12 cellular contexts compared by ENCODE assay signal in genomic region chrX:119672252-119672825, GRCh38. TPM values are rescaled to one million over a fixed set of nuclear protein-coding genes. Genes with fewer than 3 reads are reported as not detected.
A peak's percentile ranks its signal among the peaks of the same experiment; 100 is the strongest.
DNase-seq lines count a peak whose midpoint lies in the region; ATAC-seq and TF ChIP-seq lines count a peak whose summit lies in the region.
"Had no signal": no experiment of that assay in that cellular context is flagged by ENCODE, and none has a peak within 500 bp of the region (broad histone marks: within the 10 kb centered on the region; RNA-seq: fewer than 3 reads in every experiment).

No MANE protein-coding gene starts in this region.

- 25% methylated on average over 2 of the region's 2 CpGs for WGBS in right lobe of liver (ENCODE audit: insufficient coverage, low coverage, low lambda C conversion rate, missing lambda C conversion rate)

- intact Hi-C loops in right lobe of liver (cut with DNase I) = no loop called here

- H3K27ac ChIP-seq in right lobe of liver = no peak overlapping the region
- H3K27ac ChIP-seq: hepatocyte had no signal

- ATAC-seq in T-helper 17 cell (no peak), right lobe of liver (peak; percentile 61 to 79 (median 74)), GM18870 (IDR thresholded peaks at IDR 0.05; ENCODE audit: unreplicated experiment) (no peak)
- no peak for ATAC-seq in activated CD4-positive, CD25-positive, alpha-beta regulatory T cell treated with anti-CD3 and anti-CD28 coated beads, Interleukin-2, amount 50 U/mL, for 24 hours
- ATAC-seq: stimulated activated memory B cell treated with anti-CD40 and anti-IgM and Interleukin-4, amounts not matched to agents 10 μg/mL and 1 μg/mL and 100 μg/mL, for 72 hours had no signal

- DNase-seq in DMS153 treated with DMSO at 0.1 percent for 48 hours (lab: John Stamatoyannopoulos, UW; ENCODE audit: unreplicated experiment) (peak; percentile 40), NCI-H2029 (lab: John Stamatoyannopoulos, UW) (peak; percentile 92), T-helper 17 cell (no peak), right lobe of liver (no peak), erythroblast (lab: John Stamatoyannopoulos, UW) (no peak)
- DNase-seq: NCI-H187; stimulated activated CD4-positive, alpha-beta T cell treated with anti-CD3 and anti-CD28 coated beads, Interleukin-12 subunit alpha, Interleukin-12 subunit beta, amount 100 ng/mL, for 4 hours had no signal

- no peak for TF ChIP-seq CTCF in right lobe of liver (IDR thresholded peaks at IDR 0.05)

- no peaks in the 10 kb centered on the region for H3K27me3 Mint-ChIP-seq in T-helper 17 cell
- H3K27me3 Mint-ChIP-seq: stimulated activated memory B cell treated with anti-CD40 and anti-IgM and Interleukin-4, amounts not matched to agents 10 μg/mL and 1 μg/mL and 100 μg/mL, for 72 hours had no signal

- no peaks in the 10 kb centered on the region for H3K4me1 ChIP-seq in right lobe of liver

- no peaks in the 10 kb centered on the region for H3K36me3 ChIP-seq in right lobe of liver

- H3K4me3 ChIP-seq in right lobe of liver = no peak overlapping the region
- H3K4me3 ChIP-seq: hepatocyte had no signal

- H3K27ac Mint-ChIP-seq in T-helper 17 cell = peak overlapping the region; percentile 53
- H3K27ac Mint-ChIP-seq: stimulated activated memory B cell treated with anti-CD40 and anti-IgM and Interleukin-4, amounts not matched to agents 10 μg/mL and 1 μg/mL and 100 μg/mL, for 72 hours had no signal

- TF ChIP-seq POLR2A in right lobe of liver (IDR thresholded peaks at IDR 0.05) (no peak), erythroblast (IDR thresholded peaks at IDR 0.05; ENCODE audit: low read length) (no peak)

- H3K27me3 ChIP-seq in right lobe of liver = no peaks in the 10 kb centered on the region
- H3K27me3 ChIP-seq: hepatocyte had no signal

- H3K4me3 Mint-ChIP-seq in T-helper 17 cell = no peak overlapping the region
- H3K4me3 Mint-ChIP-seq: stimulated activated memory B cell treated with anti-CD40 and anti-IgM and Interleukin-4, amounts not matched to agents 10 μg/mL and 1 μg/mL and 100 μg/mL, for 72 hours; T-helper 1 cell treated with Interleukin-12 subunit alpha and Interleukin-12 subunit beta and Interleukin-4 antibody, amounts not matched to agents 30 μg/mL and 1 μg/mL, for 36 hours had no signal

- no peaks in the 10 kb centered on the region for H3K36me3 Mint-ChIP-seq in T-helper 17 cell (ENCODE audit: low read depth)

- peaks cover 7% of the 10 kb centered on the region for H3K4me1 Mint-ChIP-seq in T-helper 17 cell

- H3K9me3 ChIP-seq in T-helper 17 cell (ENCODE audit: control insufficient read depth, low read length, poor library complexity, severe bottlenecking) (no peaks in the 10 kb centered on the region), right lobe of liver (no peaks in the 10 kb centered on the region)

RNA-seq across cellular contexts. Expression of gene SEPTIN6, which starts 20.6 kb away (rescaled TPM):
- total RNA-seq in T-helper 17 cell = 100 to 1,000 TPM; 150 to 163 TPM
- total RNA-seq in right lobe of liver = 10 to 100 TPM; 12.7 to 25.6 (median 19.6) TPM

Comparison
In these comparisons a context has a peak if more than half of its experiments do, and no peak if none do; other contexts are left out.
1. DNase-seq: peak in DMS153 treated with DMSO at 0.1 percent for 48 hours (single experiment) and NCI-H2029 (single experiment); none in T-helper 17 cell (0 of 3), right lobe of liver (0 of 3) and erythroblast (0 of 2).
2. ATAC-seq: peak in right lobe of liver (4 of 4); none in T-helper 17 cell (single experiment), GM18870 (single experiment) and activated CD4-positive, CD25-positive, alpha-beta regulatory T cell treated with anti-CD3 and anti-CD28 coated beads, Interleukin-2, amount 50 U/mL, for 24 hours (0 of 2).
3. RNA of gene SEPTIN6, which starts 20.6 kb away (total RNA-seq): 150 to 163 TPM in T-helper 17 cell; 12.7 to 25.6 TPM in right lobe of liver; every median in the first group is over 4 times any median in the second.